Comparison of ENCODE assay signal across 8 cellular contexts in genomic region chr10:35126530-35127288, GRCh38. TPM values are rescaled to one million over a fixed set of nuclear protein-coding genes. Genes with fewer than 3 reads are reported as not detected.
DNase-seq lines count a peak whose midpoint lies in the region; ATAC-seq and TF ChIP-seq lines count a peak whose summit lies in the region.

Gene CREM (plus strand): TSS chr10:35126846. CDS start chr10:35137836, 10,990 bp downstream.

- no peaks in the 10 kb centered on the region for H3K27me3 Mint-ChIP-seq in activated T-helper 2 cell treated with anti-CD3 and anti-CD28 coated beads, Interferon-gamma antibody, Interleukin-2, Interleukin-4, amounts not matched to agents 10 μg/mL and 5 μg/mL and 100 μg/mL, durations not matched to agents 14 hours and 24 hours and 36 hours (ENCODE audit: low read depth)
- H3K27me3 Mint-ChIP-seq in natural killer cell treated with Interleukin-12 subunit alpha and Interleukin-12 subunit beta and Interleukin-15 and Interleukin-18, amount 100 ng/mL, for 72 hours = no peaks in the 10 kb centered on the region

- peak; percentile 99 for DNase-seq in ELR (ENCODE audit: low read depth)
- peak; percentile 71 for DNase-seq in H4 (ENCODE audit: low spot score)
- peak; percentile 84 for DNase-seq in LNCaP clone FGC (ENCODE audit: low read depth)
- peak; percentile 97 for DNase-seq in RWPE1 (ENCODE audit: low spot score)
- peak; percentile 97 for DNase-seq in activated T-helper 2 cell treated with anti-CD3 and anti-CD28 coated beads, Interferon-gamma antibody, Interleukin-2, Interleukin-4, amounts not matched to agents 10 μg/mL and 5 μg/mL and 100 μg/mL, durations not matched to agents 14 hours and 24 hours and 36 hours (ENCODE audit: low spot score)
- DNase-seq in fibroblast of peridontal ligament (ENCODE audit: extremely low read depth) = peak; percentile 96
- peak; percentile 100 for DNase-seq in natural killer cell treated with Interleukin-12 subunit alpha and Interleukin-12 subunit beta and Interleukin-15 and Interleukin-18, amount 100 ng/mL, for 72 hours (ENCODE audit: low spot score)
- DNase-seq in stimulated activated naive CD8-positive, alpha-beta T cell treated with anti-CD3 and anti-CD28 coated beads, Interleukin-15, Interleukin-2, amounts not matched to agents 100 U/mL and 50 U/mL, for 24 hours = peak; percentile 100

- POLR2A ChIA-PET in RWPE1 (lab: Yijun Ruan, JAX; ENCODE audit: low non-redundant PET) = interaction anchor here (0.5 to 1.0 kb wide), 4 partner anchors 69 to 1708 kb away, joined by 4 to 12 read pairs (median 8); no protein-coding TSS in a partner anchor

- H3K27ac ChIP-seq in RWPE1 = peak within 1 kb of the TSS; percentile 98

- peak within 1 kb of the TSS; percentile 90 for H3K4me3 ChIP-seq in LNCaP clone FGC (ENCODE audit: low read depth, low read length)

- no peaks in the 10 kb centered on the region for H3K9me3 Mint-ChIP-seq in activated T-helper 2 cell treated with anti-CD3 and anti-CD28 coated beads, Interferon-gamma antibody, Interleukin-2, Interleukin-4, amounts not matched to agents 10 μg/mL and 5 μg/mL and 100 μg/mL, durations not matched to agents 14 hours and 24 hours and 36 hours
- no peaks in the 10 kb centered on the region for H3K9me3 Mint-ChIP-seq in natural killer cell treated with Interleukin-12 subunit alpha and Interleukin-12 subunit beta and Interleukin-15 and Interleukin-18, amount 100 ng/mL, for 72 hours

- peaks cover 47% of the 10 kb centered on the region for H3K4me1 Mint-ChIP-seq in activated T-helper 2 cell treated with anti-CD3 and anti-CD28 coated beads, Interferon-gamma antibody, Interleukin-2, Interleukin-4, amounts not matched to agents 10 μg/mL and 5 μg/mL and 100 μg/mL, durations not matched to agents 14 hours and 24 hours and 36 hours (ENCODE audit: low read depth)
- peaks cover 23 to 31% of the 10 kb centered on the region in 2 donors for H3K4me1 Mint-ChIP-seq in natural killer cell treated with Interleukin-12 subunit alpha and Interleukin-12 subunit beta and Interleukin-15 and Interleukin-18, amount 100 ng/mL, for 72 hours (ENCODE audit: low read depth in 2 of 2)

- CTCF ChIA-PET in RWPE1 (lab: Yijun Ruan, JAX) = interaction anchor here (0.6 to 1.6 kb wide), 7 partner anchors 8 to 1375 kb away, joined by 3 to 7 read pairs (median 5); no protein-coding TSS in a partner anchor

- TF ChIP-seq CTCF in LNCaP clone FGC (IDR thresholded peaks at IDR 0.05; ENCODE audit: control insufficient read depth, extremely low read depth, insufficient read depth) = peak; percentile 76
- TF ChIP-seq CTCF in RWPE1 (conservative IDR thresholded peaks at IDR 0.05; ENCODE audit: low read depth) = peak; percentile 86

- H3K27ac Mint-ChIP-seq in activated T-helper 2 cell treated with anti-CD3 and anti-CD28 coated beads, Interferon-gamma antibody, Interleukin-2, Interleukin-4, amounts not matched to agents 10 μg/mL and 5 μg/mL and 100 μg/mL, durations not matched to agents 14 hours and 24 hours and 36 hours = peak within 1 kb of the TSS; percentile 98
- H3K27ac Mint-ChIP-seq in natural killer cell treated with Interleukin-12 subunit alpha and Interleukin-12 subunit beta and Interleukin-15 and Interleukin-18, amount 100 ng/mL, for 72 hours = peak within 1 kb of the TSS; percentile 98

- peak; percentile 92 to 93 for ATAC-seq in natural killer cell treated with Interleukin-12 subunit alpha and Interleukin-12 subunit beta and Interleukin-15 and Interleukin-18, amount 100 ng/mL, for 72 hours
- peak; percentile 88 for ATAC-seq in stimulated activated naive CD8-positive, alpha-beta T cell treated with anti-CD3 and anti-CD28 coated beads, Interleukin-15, Interleukin-2, amounts not matched to agents 100 U/mL and 50 U/mL, for 24 hours

- intact Hi-C loops in activated T-helper 2 cell treated with anti-CD3 and anti-CD28 coated beads, Interferon-gamma antibody, Interleukin-2, Interleukin-4, amounts not matched to agents 10 μg/mL and 5 μg/mL and 100 μg/mL, durations not matched to agents 14 hours and 24 hours and 36 hours (cut with micrococcal nuclease) = loop anchor here (1.0 to 10.0 kb wide), 9 partner anchors 23 to 516 kb away; partner anchors contain the start of genes CUL2 and FZD8

- peak within 1 kb of the TSS; percentile 90 for H3K4me3 Mint-ChIP-seq in activated T-helper 2 cell treated with anti-CD3 and anti-CD28 coated beads, Interferon-gamma antibody, Interleukin-2, Interleukin-4, amounts not matched to agents 10 μg/mL and 5 μg/mL and 100 μg/mL, durations not matched to agents 14 hours and 24 hours and 36 hours (ENCODE audit: low read depth)
- peak within 1 kb of the TSS; percentile 96 for H3K4me3 Mint-ChIP-seq in natural killer cell treated with Interleukin-12 subunit alpha and Interleukin-12 subunit beta and Interleukin-15 and Interleukin-18, amount 100 ng/mL, for 72 hours

- H3K36me3 Mint-ChIP-seq in activated T-helper 2 cell treated with anti-CD3 and anti-CD28 coated beads, Interferon-gamma antibody, Interleukin-2, Interleukin-4, amounts not matched to agents 10 μg/mL and 5 μg/mL and 100 μg/mL, durations not matched to agents 14 hours and 24 hours and 36 hours (ENCODE audit: low read depth) = peaks cover 14% of the 10 kb centered on the region
- H3K36me3 Mint-ChIP-seq in natural killer cell treated with Interleukin-12 subunit alpha and Interleukin-12 subunit beta and Interleukin-15 and Interleukin-18, amount 100 ng/mL, for 72 hours = peaks cover 5% of the 10 kb centered on the region

RNA-seq across cellular contexts. Expression of gene CREM, which starts in this region (rescaled TPM):
- 45.6 and 48.0 TPM in 2 replicates for total RNA-seq in H4 (2014; rRNA removed; shearing (Covaris generic))
- total RNA-seq in activated T-helper 2 cell treated with anti-CD3 and anti-CD28 coated beads, Interferon-gamma antibody, Interleukin-2, Interleukin-4, amounts not matched to agents 10 μg/mL and 5 μg/mL and 100 μg/mL, durations not matched to agents 14 hours and 24 hours and 36 hours = 189 and 190 TPM in 2 replicates
- 100 to 1,000 TPM; 119 to 127 TPM for total RNA-seq in natural killer cell treated with Interleukin-12 subunit alpha and Interleukin-12 subunit beta and Interleukin-15 and Interleukin-18, amount 100 ng/mL, for 72 hours

Comparison
In these comparisons a context has a peak if more than half of its experiments do, and no peak if none do; other contexts are left out.
1. Peak in every context shown above with its lines: DNase-seq, ATAC-seq, H3K4me3 ChIP-seq and H3K27ac ChIP-seq.